In the genomic region with DNA sequence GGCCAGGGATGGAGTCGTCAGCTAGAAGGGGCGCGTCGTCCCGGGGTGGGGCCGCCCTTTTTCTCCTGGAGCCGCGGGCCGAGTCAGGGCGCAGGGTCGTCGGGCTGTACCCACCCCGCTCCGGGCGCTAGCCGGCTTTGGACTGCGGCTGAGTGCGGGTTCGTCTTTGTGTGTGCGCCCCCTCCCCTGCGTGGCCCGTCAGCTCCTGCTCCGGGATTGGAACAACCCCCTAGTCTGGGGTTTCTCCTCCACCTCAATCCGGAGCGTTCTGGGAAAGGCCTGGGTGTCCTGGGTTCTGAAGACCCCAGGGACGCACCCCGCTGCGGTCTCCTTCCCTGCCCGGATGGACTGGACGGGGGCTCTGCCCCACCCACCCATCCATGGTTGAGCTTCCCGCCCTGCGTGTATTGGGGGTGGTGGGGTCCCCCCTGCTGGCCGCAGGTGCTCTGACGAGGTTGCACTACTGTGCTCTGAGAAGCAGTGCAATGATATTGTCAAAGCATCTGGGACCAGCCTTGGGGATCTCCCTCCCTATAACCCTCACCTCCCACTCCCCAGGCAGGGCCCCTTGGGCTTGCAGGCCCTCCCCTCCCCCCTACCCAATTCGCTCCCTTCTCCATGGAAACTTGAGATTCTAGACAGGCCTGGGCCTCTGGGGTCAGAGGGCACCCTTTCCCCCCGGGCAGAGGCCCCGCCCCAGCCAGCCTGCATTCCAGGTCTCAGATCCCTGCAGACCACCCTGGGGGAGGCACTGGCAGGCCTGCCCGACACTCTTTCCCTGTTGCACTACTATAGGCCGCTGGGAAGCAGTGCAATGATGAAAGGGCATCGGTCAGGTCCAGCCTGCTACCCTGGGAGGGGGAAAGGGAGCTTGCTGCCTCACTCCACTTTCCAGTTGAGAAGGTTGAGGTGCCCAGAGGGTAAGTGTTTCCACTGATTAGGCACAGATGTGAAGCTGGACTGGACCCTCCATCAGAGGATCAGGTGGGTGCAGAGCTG, we compare ENCODE assay signal across 9 cellular contexts. TPM values are rescaled to one million over a fixed set of nuclear protein-coding genes. Genes with fewer than 3 reads are reported as not detected.
DNase-seq lines count a peak whose midpoint lies in the region; ATAC-seq and TF ChIP-seq lines count a peak whose summit lies in the region.
"Had no signal": no experiment of that assay in that cellular context is flagged by ENCODE, and none has a peak within 500 bp of the region (broad histone marks: within the 10 kb centered on the region; RNA-seq: fewer than 3 reads in every experiment).

No MANE protein-coding gene starts in this region.

- peaks cover 25% of the 10 kb centered on the region for H3K4me1 ChIP-seq in CD4-positive, CD25-positive, alpha-beta regulatory T cell (ENCODE audit: control insufficient read depth, insufficient read depth, low read length, poor library complexity, severe bottlenecking)

- H3K27me3 ChIP-seq in CD4-positive, CD25-positive, alpha-beta regulatory T cell (ENCODE audit: control insufficient read depth, insufficient read depth, low read length): no peaks in the 10 kb centered on the region

- no peaks in the 10 kb centered on the region for H3K36me3 ChIP-seq in CD4-positive, CD25-positive, alpha-beta regulatory T cell (ENCODE audit: control insufficient read depth, insufficient read depth, low read length)

- no peak for ATAC-seq in CD4-positive, CD25-positive, alpha-beta regulatory T cell (ENCODE audit: low read depth in 2 of 2)
- ATAC-seq in HG03196 (IDR thresholded peaks at IDR 0.05; ENCODE audit: unreplicated experiment) (peak; percentile 1), HG03095 (IDR thresholded peaks at IDR 0.05; ENCODE audit: unreplicated experiment) (no peak)

- H3K36me3 Mint-ChIP-seq in CD4-positive, CD25-positive, alpha-beta regulatory T cell: no peaks in the 10 kb centered on the region
- H3K36me3 Mint-ChIP-seq in chondrocyte (ENCODE audit: low read depth) (peaks cover 1% of the 10 kb centered on the region), nephron (ENCODE audit: low read depth) (peaks cover 5% of the 10 kb centered on the region)

- H3K27me3 Mint-ChIP-seq in CD4-positive, CD25-positive, alpha-beta regulatory T cell: no peaks in the 10 kb centered on the region
- H3K27me3 Mint-ChIP-seq in chondrocyte (ENCODE audit: low read depth) (no peaks in the 10 kb centered on the region), nephron (ENCODE audit: low read depth) (peaks cover 12% of the 10 kb centered on the region)

- peaks cover 8 to 35% (median 21%) of the 10 kb centered on the region in 4 donors for H3K4me1 Mint-ChIP-seq in CD4-positive, CD25-positive, alpha-beta regulatory T cell
- H3K4me1 Mint-ChIP-seq in chondrocyte (ENCODE audit: low read depth): peaks cover 22% of the 10 kb centered on the region
- H3K4me1 Mint-ChIP-seq in nephron: peaks cover 26% of the 10 kb centered on the region

- no peak overlapping the region for H3K27ac ChIP-seq in CD4-positive, CD25-positive, alpha-beta regulatory T cell (ENCODE audit: insufficient read depth, low read length, poor library complexity, severe bottlenecking)

- no peak overlapping the region for H3K27ac Mint-ChIP-seq in CD4-positive, CD25-positive, alpha-beta regulatory T cell
- H3K27ac Mint-ChIP-seq in chondrocyte (ENCODE audit: unreplicated experiment) (no peak overlapping the region), nephron (peak overlapping the region in 1 of 3 experiments; percentile 95)

- H3K4me3 Mint-ChIP-seq in CD4-positive, CD25-positive, alpha-beta regulatory T cell: peak overlapping the region; percentile 82 to 93 (median 90)
- H3K4me3 Mint-ChIP-seq in chondrocyte (ENCODE audit: unreplicated experiment) (peak overlapping the region; percentile 89), nephron (peak overlapping the region; percentile 95 to 97 (median 96))

- no peaks in the 10 kb centered on the region for H3K9me3 ChIP-seq in CD4-positive, CD25-positive, alpha-beta regulatory T cell (ENCODE audit: control insufficient read depth in 2 of 2, low read length in 2 of 2)

- no peak overlapping the region for H3K4me3 ChIP-seq in CD4-positive, CD25-positive, alpha-beta regulatory T cell (ENCODE audit: low read depth, low read length)

- H3K9me3 Mint-ChIP-seq in CD4-positive, CD25-positive, alpha-beta regulatory T cell: no peaks in the 10 kb centered on the region
- H3K9me3 Mint-ChIP-seq in chondrocyte (ENCODE audit: low read depth): no peaks in the 10 kb centered on the region
- H3K9me3 Mint-ChIP-seq in nephron: no peaks in the 10 kb centered on the region

- no peak for DNase-seq in CD4-positive, CD25-positive, alpha-beta regulatory T cell
- DNase-seq in chondrocyte (ENCODE audit: low spot score) (no peak), NCI-H2107 treated with DMSO at 0.1 percent for 48 hours (lab: John Stamatoyannopoulos, UW; ENCODE audit: unreplicated experiment) (no peak), HuH-7.5 (ENCODE audit: low spot score) (no peak)
- no peak for DNase-seq in NK-92 treated with Interleukin-12 subunit alpha and Interleukin-12 subunit beta, amount 100 ng/mL, for 24 hours (lab: John Stamatoyannopoulos, UW)

- TF ChIP-seq CTCF in chondrocyte (IDR thresholded peaks at IDR 0.05) (peak; percentile 12), nephron (IDR thresholded peaks at IDR 0.05; ENCODE audit: unreplicated experiment in 3 of 3) (no peak)

RNA-seq across cellular contexts. Expression of a gene that starts 10.7 kb away (rescaled TPM):
- 29.9 TPM for total RNA-seq in CD4-positive, CD25-positive, alpha-beta regulatory T cell
- 10 to 100 TPM; 65.4 to 89.3 (median 75.5) TPM for polyA plus RNA-seq in CD4-positive, CD25-positive, alpha-beta regulatory T cell
- total RNA-seq in chondrocyte: 21.2 to 28.4 TPM (median 26.0 TPM) in 3 replicates

RNA-seq across cellular contexts. Expression of a gene that starts 13.0 kb away (rescaled TPM):
- total RNA-seq in CD4-positive, CD25-positive, alpha-beta regulatory T cell: 83.0 TPM
- polyA plus RNA-seq in CD4-positive, CD25-positive, alpha-beta regulatory T cell: 10 to 100 TPM; 24.3 to 29.3 (median 27.0) TPM
- 36.0 to 46.6 TPM (median 36.8 TPM) in 3 replicates for total RNA-seq in chondrocyte

RNA-seq across cellular contexts. Expression of a gene that starts 20.3 kb away (rescaled TPM):
- not detected for total RNA-seq in CD4-positive, CD25-positive, alpha-beta regulatory T cell
- polyA plus RNA-seq in CD4-positive, CD25-positive, alpha-beta regulatory T cell: not detected
- 0.44 to 0.85 TPM (median 0.47 TPM) in 3 replicates for total RNA-seq in chondrocyte
- total RNA-seq: HT1080 had no signal

RNA-seq across cellular contexts. Expression of a gene that starts 23.0 kb away (rescaled TPM):
- total RNA-seq in CD4-positive, CD25-positive, alpha-beta regulatory T cell: 34.4 TPM
- 10 to 100 TPM; 55.0 to 70.0 (median 55.6) TPM for polyA plus RNA-seq in CD4-positive, CD25-positive, alpha-beta regulatory T cell
- 13.3 to 14.6 TPM (median 14.6 TPM) in 3 replicates for total RNA-seq in chondrocyte
